Comparison of ENCODE assay signal across 33 cellular contexts in genomic region chr17:74471341-74471740, GRCh38. TPM values are rescaled to one million over a fixed set of nuclear protein-coding genes. Genes with fewer than 3 reads are reported as not detected.
DNase-seq lines count a peak whose midpoint lies in the region; ATAC-seq, FAIRE-seq and TF ChIP-seq lines count a peak whose summit lies in the region.
"Had no signal": no experiment of that assay in that cellular context is flagged by ENCODE, and none has a peak within 500 bp of the region (broad histone marks: within the 10 kb centered on the region; RNA-seq: fewer than 3 reads in every experiment).

No MANE protein-coding gene starts in this region.

- peaks cover 6% of the 10 kb centered on the region; the same call in 1 of the 2 replicates for H4K20me1 ChIP-seq in GM12878 (ENCODE audit: control insufficient read depth, insufficient read depth)

- in situ Hi-C loops in GM12878 (cut with MboI) = no loop called here

- intact Hi-C loops in activated CD4-positive, alpha-beta T cell treated with anti-CD3 and anti-CD28 coated beads, Interleukin-2, amount 10 ng/mL, durations not matched to agents 24 days and 14 days (cut with micrococcal nuclease) = no loop called here
- intact Hi-C loops in CD8-positive, alpha-beta T cell (cut with DNase I, micrococcal nuclease) = loop anchor here in 1 of 2 experiments (10.0 kb wide), 1 partner anchor 263 kb away; the partner anchor contains the start of gene RAB37
- intact Hi-C loops in GM12878 (cut with micrococcal nuclease; ENCODE audit: unreplicated experiment) = no loop called here
- intact Hi-C loops in left colon (cut with DNase I, micrococcal nuclease) = no loop called here

- TF ChIP-seq RAD21 in GM12878 (IDR thresholded peaks at IDR 0.05; ENCODE audit: insufficient read depth, low read depth, low read length) = no peak

- no peak for DNase-seq in activated CD4-positive, alpha-beta T cell treated with anti-CD3 and anti-CD28 coated beads, Interleukin-2, amount 10 ng/mL, durations not matched to agents 24 days and 14 days
- no peak for DNase-seq in activated CD4-positive, alpha-beta T cell treated with anti-CD3 and anti-CD28 coated beads for 48 hours
- no peak for DNase-seq in CD8-positive, alpha-beta T cell
- no peak for DNase-seq in GM12878 (ENCODE audit: low read depth, low spot score)
- DNase-seq in natural killer cell treated with Interleukin-12 subunit alpha and Interleukin-12 subunit beta and Interleukin-15 and Interleukin-18, amount 100 ng/mL, for 72 hours (ENCODE audit: low spot score) = no peak
- DNase-seq in HT-29 (ENCODE audit: low spot score) = no peak
- DNase-seq in left colon = no peak
- DNase-seq: activated CD4-positive, CD25-positive, alpha-beta regulatory T cell treated with anti-CD3 and anti-CD28 coated beads, Interleukin-2, amount 50 U/mL, for 72 hours; AML-193; CD4-positive, alpha-beta T cell; central memory CD4-positive, alpha-beta T cell; dermis blood vessel endothelial cell; DMS153; esophagus squamous epithelium; gastrocnemius medialis; left cardiac atrium; NCI-H1092 treated with DMSO at 0.1 percent for 48 hours; NCI-H187 treated with DMSO at 0.1 percent for 48 hours; NCI-H524 treated with DMSO at 0.1 percent for 48 hours; psoas muscle; SIG-M5; stimulated activated CD4-positive, alpha-beta T cell treated with anti-CD3 and anti-CD28 coated beads, Interleukin-4, amount 100 ng/mL, for 4 hours; stimulated activated naive B cell treated with anti-CD40 and anti-IgM and Interleukin-4, amounts not matched to agents 10 μg/mL and 1 μg/mL and 100 μg/mL, for 72 hours; testis; uterus had no signal

- peaks cover 57% of the 10 kb centered on the region for H3K36me3 Mint-ChIP-seq in activated CD4-positive, alpha-beta T cell treated with anti-CD3 and anti-CD28 coated beads, Interleukin-2, amount 10 ng/mL, durations not matched to agents 24 days and 14 days (ENCODE audit: low read depth)
- peaks cover 5% of the 10 kb centered on the region for H3K36me3 Mint-ChIP-seq in CD8-positive, alpha-beta T cell
- peaks cover 14% of the 10 kb centered on the region for H3K36me3 Mint-ChIP-seq in natural killer cell treated with Interleukin-12 subunit alpha and Interleukin-12 subunit beta and Interleukin-15 and Interleukin-18, amount 100 ng/mL, for 72 hours

- no peak overlapping the region for H3K27ac ChIP-seq in CD8-positive, alpha-beta T cell (ENCODE audit: low read depth, low read length)
- H3K27ac ChIP-seq in GM12878 (ENCODE audit: control insufficient read depth, insufficient read depth) = no peak overlapping the region
- H3K27ac ChIP-seq: esophagus squamous epithelium, gastrocnemius medialis, psoas muscle, testis, uterus had no signal

- no peak for TF ChIP-seq POLR2A in GM12878 (IDR thresholded peaks at IDR 0.05; ENCODE audit: low read depth, low read length)

- peak; percentile 27 for ATAC-seq in CD8-positive, alpha-beta T cell
- ATAC-seq in GM12878 (no peak), left colon (no peak), HG03469 (IDR thresholded peaks at IDR 0.05; ENCODE audit: unreplicated experiment) (no peak)
- ATAC-seq in natural killer cell treated with Interleukin-12 subunit alpha and Interleukin-12 subunit beta and Interleukin-15 and Interleukin-18, amount 100 ng/mL, for 72 hours = no peak
- ATAC-seq: gastrocnemius medialis; left cardiac atrium; psoas muscle; stimulated activated naive B cell treated with anti-CD40 and anti-IgM and Interleukin-4, amounts not matched to agents 10 μg/mL and 1 μg/mL and 100 μg/mL, for 72 hours had no signal

- no peak overlapping the region for H2AFZ ChIP-seq in GM12878 (ENCODE audit: control insufficient read depth, low read depth, low read length)

- H3K4me2 ChIP-seq in GM12878 (ENCODE audit: control insufficient read depth, insufficient read depth) = peak overlapping the region; percentile 36

- no peaks in the 10 kb centered on the region for H3K27me3 Mint-ChIP-seq in activated CD4-positive, alpha-beta T cell treated with anti-CD3 and anti-CD28 coated beads, Interleukin-2, amount 10 ng/mL, durations not matched to agents 24 days and 14 days
- no peaks in the 10 kb centered on the region for H3K27me3 Mint-ChIP-seq in CD8-positive, alpha-beta T cell (ENCODE audit: low read depth)
- no peaks in the 10 kb centered on the region for H3K27me3 Mint-ChIP-seq in natural killer cell treated with Interleukin-12 subunit alpha and Interleukin-12 subunit beta and Interleukin-15 and Interleukin-18, amount 100 ng/mL, for 72 hours
- H3K27me3 Mint-ChIP-seq: CD4-positive, alpha-beta T cell; IgD-negative memory B cell; memory B cell had no signal

- peak overlapping the region; percentile 30 for H3K4me3 Mint-ChIP-seq in activated CD4-positive, alpha-beta T cell treated with anti-CD3 and anti-CD28 coated beads, Interleukin-2, amount 10 ng/mL, durations not matched to agents 24 days and 14 days
- H3K4me3 Mint-ChIP-seq in CD8-positive, alpha-beta T cell = no peak overlapping the region
- H3K4me3 Mint-ChIP-seq in natural killer cell treated with Interleukin-12 subunit alpha and Interleukin-12 subunit beta and Interleukin-15 and Interleukin-18, amount 100 ng/mL, for 72 hours = peak overlapping the region; percentile 65
- H3K4me3 Mint-ChIP-seq: CD4-positive, alpha-beta T cell; memory B cell; stimulated activated naive B cell treated with anti-CD40 and anti-IgM and Interleukin-4, amounts not matched to agents 10 μg/mL and 1 μg/mL and 100 μg/mL, for 72 hours had no signal

- H3K9ac ChIP-seq in GM12878 (ENCODE audit: control insufficient read depth, insufficient read depth, low read length) = no peak overlapping the region

- FAIRE-seq in GM12878 (lab: Jason Lieb, UNC) = no peak
- FAIRE-seq: A204.1, endometrium, RCC 7860 had no signal

- SMC1A ChIA-PET in GM12878 (lab: Charles Lee; ENCODE audit: uncharacterized antibody, unreplicated experiment) = interaction anchor here (1.2 to 2.9 kb wide), 6 partner anchors 9 to 92 kb away, joined by 3 to 9 read pairs (median 6); no protein-coding TSS in a partner anchor

- peaks cover 52% of the 10 kb centered on the region for H3K4me1 Mint-ChIP-seq in activated CD4-positive, alpha-beta T cell treated with anti-CD3 and anti-CD28 coated beads, Interleukin-2, amount 10 ng/mL, durations not matched to agents 24 days and 14 days
- H3K4me1 Mint-ChIP-seq in CD8-positive, alpha-beta T cell (ENCODE audit: low read depth) = peaks cover 55% of the 10 kb centered on the region
- peaks cover 61 to 63% of the 10 kb centered on the region in 2 donors for H3K4me1 Mint-ChIP-seq in natural killer cell treated with Interleukin-12 subunit alpha and Interleukin-12 subunit beta and Interleukin-15 and Interleukin-18, amount 100 ng/mL, for 72 hours (ENCODE audit: low read depth in 2 of 2)

- WGBS in GM12878 (ENCODE audit: insufficient coverage, insufficient replicate concordance, low lambda C conversion rate, missing lambda C conversion rate) = 97% methylated on average over 3 of the region's 3 CpGs

- no peak overlapping the region for H3K4me3 ChIP-seq in CD8-positive, alpha-beta T cell (ENCODE audit: low read depth, low read length)
- peak overlapping the region; percentile 57 for H3K4me3 ChIP-seq in GM12878
- H3K4me3 ChIP-seq: esophagus squamous epithelium, gastrocnemius medialis, psoas muscle, testis, uterus had no signal

- peaks cover 8% of the 10 kb centered on the region for H3K9me3 Mint-ChIP-seq in activated CD4-positive, alpha-beta T cell treated with anti-CD3 and anti-CD28 coated beads, Interleukin-2, amount 10 ng/mL, durations not matched to agents 24 days and 14 days
- H3K9me3 Mint-ChIP-seq in CD8-positive, alpha-beta T cell = peaks cover 7% of the 10 kb centered on the region
- no peaks in the 10 kb centered on the region for H3K9me3 Mint-ChIP-seq in natural killer cell treated with Interleukin-12 subunit alpha and Interleukin-12 subunit beta and Interleukin-15 and Interleukin-18, amount 100 ng/mL, for 72 hours

- TF ChIP-seq EP300 in GM12878 (IDR thresholded peaks at IDR 0.05; ENCODE audit: borderline replicate concordance in 1 of 2, control insufficient read depth in 1 of 2, low read depth in 2 of 2, low read length in 2 of 2) = no peak

- RAD21 ChIA-PET in GM12878 (lab: Charles Lee; ENCODE audit: unreplicated experiment) = interaction anchor here (0.7 to 3.1 kb wide), 5 partner anchors 11 to 92 kb away, joined by 3 to 9 read pairs (median 7); no protein-coding TSS in a partner anchor

- peaks cover 5% of the 10 kb centered on the region for H3K9me3 ChIP-seq in CD8-positive, alpha-beta T cell (ENCODE audit: low read length)
- peaks cover 6% of the 10 kb centered on the region; the same call in 2 of the 3 replicates for H3K9me3 ChIP-seq in GM12878 (replicated peaks; ENCODE audit: control insufficient read depth, insufficient read depth, low read length)
- H3K9me3 ChIP-seq: gastrocnemius medialis, psoas muscle, testis, uterus had no signal

- POLR2A ChIA-PET in CD8-positive, alpha-beta T cell (lab: Charles Lee) = no interaction called here
- POLR2A ChIA-PET in GM12878 (lab: Charles Lee) = interaction anchor here (1.1 to 1.5 kb wide), 2 partner anchors 9 to 13 kb away, joined by 3 to 4 read pairs; no protein-coding TSS in a partner anchor

- H3K36me3 ChIP-seq in CD8-positive, alpha-beta T cell (ENCODE audit: insufficient read depth, low read length) = peaks cover 4% of the 10 kb centered on the region
- peaks cover 22 to 28% of the 10 kb centered on the region in 2 experiments for H3K36me3 ChIP-seq in GM12878 (ENCODE audit: control insufficient read depth in 2 of 2, insufficient read depth in 2 of 2, low read length in 1 of 2)
- H3K36me3 ChIP-seq: esophagus squamous epithelium, gastrocnemius medialis, uterus had no signal

- no peak for TF ChIP-seq CTCF in CD8-positive, alpha-beta T cell (IDR thresholded peaks at IDR 0.05)
- TF ChIP-seq CTCF in GM12878 (IDR thresholded peaks at IDR 0.05 in 2 of 3, conservative IDR thresholded peaks at IDR 0.05 in 1 of 3; ENCODE audit: control insufficient read depth in 2 of 3, extremely low read depth in 1 of 3, insufficient read depth in 1 of 3, low read depth in 3 of 3, low read length in 3 of 3) = no peak

- peaks cover 83% of the 10 kb centered on the region for H3K79me2 ChIP-seq in GM12878 (ENCODE audit: control insufficient read depth, insufficient read depth, low read length)

- CTCF ChIA-PET in CD8-positive, alpha-beta T cell (lab: Charles Lee) = interaction anchor here (0.7 to 1.7 kb wide), 5 partner anchors 13 to 103 kb away, joined by 3 to 5 read pairs (median 4); no protein-coding TSS in a partner anchor
- CTCF ChIA-PET in GM12878 (lab: Yijun Ruan, JAX) = interaction anchor here (0.5 to 6.5 kb wide), 11 partner anchors 11 to 320 kb away, joined by 3 to 50 read pairs (median 4); no protein-coding TSS in a partner anchor

- H3K27ac Mint-ChIP-seq in activated CD4-positive, alpha-beta T cell treated with anti-CD3 and anti-CD28 coated beads, Interleukin-2, amount 10 ng/mL, durations not matched to agents 24 days and 14 days = peak overlapping the region; percentile 59
- H3K27ac Mint-ChIP-seq in CD8-positive, alpha-beta T cell = peak overlapping the region; percentile 42
- H3K27ac Mint-ChIP-seq in natural killer cell treated with Interleukin-12 subunit alpha and Interleukin-12 subunit beta and Interleukin-15 and Interleukin-18, amount 100 ng/mL, for 72 hours = peak overlapping the region; percentile 84 to 97
- H3K27ac Mint-ChIP-seq: activated T-helper 2 cell treated with anti-CD3 and anti-CD28 coated beads, Interferon-gamma antibody, Interleukin-2, Interleukin-4, amounts not matched to agents 10 μg/mL and 5 μg/mL and 100 μg/mL, durations not matched to agents 14 hours and 24 hours and 36 hours; CD4-positive, alpha-beta T cell; memory B cell; stimulated activated naive B cell treated with anti-CD40 and anti-IgM and Interleukin-4, amounts not matched to agents 10 μg/mL and 1 μg/mL and 100 μg/mL, for 72 hours had no signal

- H3K27me3 ChIP-seq in CD8-positive, alpha-beta T cell (ENCODE audit: insufficient read depth, low read length) = no peaks in the 10 kb centered on the region
- no peaks in the 10 kb centered on the region for H3K27me3 ChIP-seq in GM12878 (replicated peaks in 1 of 2; ENCODE audit: control insufficient read depth in 2 of 2, insufficient read depth in 2 of 2, low read length in 1 of 2)
- H3K27me3 ChIP-seq: gastrocnemius medialis, testis, uterus had no signal

- H3K4me1 ChIP-seq in CD8-positive, alpha-beta T cell (ENCODE audit: insufficient read depth, low read length) = peaks cover 28% of the 10 kb centered on the region
- H3K4me1 ChIP-seq in GM12878 (ENCODE audit: control insufficient read depth, insufficient read depth, low read length) = 0 out of 2 replicates have a peak, but pooled peaks cover 2% of the 10 kb centered on the region
- H3K4me1 ChIP-seq: gastrocnemius medialis, psoas muscle, uterus had no signal

- BruUV-seq in GM12878 (replicated peaks; lab: Mats Ljungman, UMichigan) = TSS peak; percentile 4

RNA-seq across cellular contexts. Expression of gene CD300A, which starts 4.9 kb away (rescaled TPM):
- 14.9 and 15.3 TPM in 2 replicates for total RNA-seq in activated CD4-positive, alpha-beta T cell treated with anti-CD3 and anti-CD28 coated beads, Interleukin-2, amount 10 ng/mL, durations not matched to agents 24 days and 14 days
- total RNA-seq in CD8-positive, alpha-beta T cell = 1 to 10 TPM; 3.6 to 4.5 TPM
- total RNA-seq in GM12878 (2013; cell fraction: nucleolus; rRNA removed) = 149 and 159 TPM in 2 replicates
- total RNA-seq in GM12878 (2014; rRNA removed) (45.7 and 49.3 TPM in 2 replicates), GM12878 (2014; rRNA removed; fragmentation: Illumina TruSeq; extraction: Trizol) (36.1 and 37.5 TPM in 2 replicates), GM12878 (2021) (36.1 and 36.2 TPM in 2 replicates), left colon (1 to 10 TPM; 1.8 to 7.9 TPM)
- 34.4 TPM for polyA plus RNA-seq in GM12878 (2011; ENCODE audit: low read depth)
- polyA plus RNA-seq in GM12878 (2011; rRNA removed) (102 and 128 TPM in 2 replicates), GM12878 (2014; fragmentation: Illumina TruSeq; extraction: Trizol) (23.1 and 40.5 TPM in 2 replicates), GM12878 (2014; fragmentation: Nextera tagmentation; extraction: Ambion mirVana) (10 to 100 TPM; 10.6 to 12.1 TPM), GM12878 (2014; rRNA removed) (42.7 and 46.9 TPM in 2 replicates), GM12878 (2016; fragmentation: Nextera tagmentation; extraction: Ambion mirVana) (10 to 100 TPM; 28.6 to 32.1 TPM)
- 130 and 145 TPM in 2 replicates for polyA plus RNA-seq in GM12878 (2011; cell fraction: cytosol; rRNA removed)
- 95.3 and 166 TPM in 2 replicates for polyA plus RNA-seq in GM12878 (2011; cell fraction: nucleus; rRNA removed)
- 54.0 and 88.0 TPM in 2 replicates for polyA plus RNA-seq in GM12878 (2012)
- polyA minus RNA-seq in GM12878 (2011; rRNA and poly(A)+ RNA removed) = 88.1 and 138 TPM in 2 replicates
- 22.6 and 26.3 TPM in 2 replicates for polyA minus RNA-seq in GM12878 (2011; cell fraction: cytosol; rRNA and poly(A)+ RNA removed)
- polyA minus RNA-seq in GM12878 (2011; cell fraction: nucleus; rRNA and poly(A)+ RNA removed) = 20.8 and 25.6 TPM in 2 replicates
- total RNA-seq in natural killer cell treated with Interleukin-12 subunit alpha and Interleukin-12 subunit beta and Interleukin-15 and Interleukin-18, amount 100 ng/mL, for 72 hours = 10 to 100 TPM; 17.6 to 43.7 TPM
- not detected in 2 replicates for total RNA-seq in HT-29 (2014; rRNA removed; shearing (Covaris generic))
- total RNA-seq: dermis blood vessel endothelial cell, H4 had no signal

RNA-seq across cellular contexts. Expression of gene GPRC5C, which starts 39.5 kb away (rescaled TPM):
- 0.42 and 0.54 TPM in 2 replicates for total RNA-seq in activated CD4-positive, alpha-beta T cell treated with anti-CD3 and anti-CD28 coated beads, Interleukin-2, amount 10 ng/mL, durations not matched to agents 24 days and 14 days
- under 1 TPM in 1 of 2 experiments, not detected in 1; 0.33 TPM for total RNA-seq in CD8-positive, alpha-beta T cell
- total RNA-seq in GM12878 (2013; cell fraction: nucleolus; rRNA removed) = 3.2 and 3.6 TPM in 2 replicates
- total RNA-seq in GM12878 (2014; rRNA removed) = 0.16 and 0.73 TPM in 2 replicates
- total RNA-seq in GM12878 (2014; rRNA removed; fragmentation: Illumina TruSeq; extraction: Trizol) = 0.28 and 0.31 TPM in 2 replicates
- 0.36 and 0.58 TPM in 2 replicates for total RNA-seq in GM12878 (2021)
- polyA plus RNA-seq in GM12878 (2011; ENCODE audit: low read depth) = 0.91 TPM
- polyA plus RNA-seq in GM12878 (2011; rRNA removed) = 0.26 and 1.3 TPM in 2 replicates
- 1.2 and 1.5 TPM in 2 replicates for polyA plus RNA-seq in GM12878 (2011; cell fraction: cytosol; rRNA removed)
- polyA plus RNA-seq in GM12878 (2011; cell fraction: nucleus; rRNA removed) = 1.7 and 2.8 TPM in 2 replicates
- 1.9 and 2.1 TPM in 2 replicates for polyA plus RNA-seq in GM12878 (2012)
- 0.35 TPM in 1 of 2 replicates, not detected in the other for polyA plus RNA-seq in GM12878 (2014; fragmentation: Illumina TruSeq; extraction: Trizol)
- under 1 TPM in 1 of 2 experiments, not detected in 1; 0.04 TPM for polyA plus RNA-seq in GM12878 (2014; fragmentation: Nextera tagmentation; extraction: Ambion mirVana)
- 0.14 and 0.66 TPM in 2 replicates for polyA plus RNA-seq in GM12878 (2014; rRNA removed)
- under 1 TPM in 1 of 2 experiments, not detected in 1; 0.96 TPM for polyA plus RNA-seq in GM12878 (2016; fragmentation: Nextera tagmentation; extraction: Ambion mirVana)
- polyA minus RNA-seq in GM12878 (2011; rRNA and poly(A)+ RNA removed) = 0.37 and 1.3 TPM in 2 replicates
- 0.67 and 1.0 TPM in 2 replicates for polyA minus RNA-seq in GM12878 (2011; cell fraction: cytosol; rRNA and poly(A)+ RNA removed)
- 0.48 and 1.2 TPM in 2 replicates for polyA minus RNA-seq in GM12878 (2011; cell fraction: nucleus; rRNA and poly(A)+ RNA removed)
- under 1 TPM in 1 of 2 donors, not detected in 1; 0.25 TPM for total RNA-seq in natural killer cell treated with Interleukin-12 subunit alpha and Interleukin-12 subunit beta and Interleukin-15 and Interleukin-18, amount 100 ng/mL, for 72 hours
- 145 and 149 TPM in 2 replicates for total RNA-seq in HT-29 (2014; rRNA removed; shearing (Covaris generic))
- 100 to 1,000 TPM; 155 to 161 TPM for total RNA-seq in left colon
- total RNA-seq: CD4-positive, alpha-beta T cell had no signal

RNA-seq across cellular contexts. Expression of gene CD300LB, which starts 59.9 kb away (rescaled TPM):
- total RNA-seq in activated CD4-positive, alpha-beta T cell treated with anti-CD3 and anti-CD28 coated beads, Interleukin-2, amount 10 ng/mL, durations not matched to agents 24 days and 14 days = not detected in 2 replicates
- not detected for total RNA-seq in CD8-positive, alpha-beta T cell
- 0.38 and 0.47 TPM in 2 replicates for total RNA-seq in GM12878 (2013; cell fraction: nucleolus; rRNA removed)
- total RNA-seq in GM12878 (2014; rRNA removed) (0.38 and 0.56 TPM in 2 replicates), GM12878 (2014; rRNA removed; fragmentation: Illumina TruSeq; extraction: Trizol) (0.14 and 0.27 TPM in 2 replicates), GM12878 (2021) (0.08 and 0.23 TPM in 2 replicates), left colon (under 1 TPM; 0.12 to 0.25 TPM)
- 0.10 TPM for polyA plus RNA-seq in GM12878 (2011; ENCODE audit: low read depth)
- polyA plus RNA-seq in GM12878 (2011; rRNA removed) (0.56 and 0.57 TPM in 2 replicates), GM12878 (2014; fragmentation: Illumina TruSeq; extraction: Trizol) (0.17 and 0.24 TPM in 2 replicates), GM12878 (2014; fragmentation: Nextera tagmentation; extraction: Ambion mirVana) (not detected), GM12878 (2014; rRNA removed) (0.08 and 0.15 TPM in 2 replicates), GM12878 (2016; fragmentation: Nextera tagmentation; extraction: Ambion mirVana) (not detected)
- 0.90 and 1.0 TPM in 2 replicates for polyA plus RNA-seq in GM12878 (2011; cell fraction: cytosol; rRNA removed)
- 0.41 and 0.60 TPM in 2 replicates for polyA plus RNA-seq in GM12878 (2011; cell fraction: nucleus; rRNA removed)
- polyA plus RNA-seq in GM12878 (2012) = 0.29 and 0.30 TPM in 2 replicates
- 0.57 and 0.59 TPM in 2 replicates for polyA minus RNA-seq in GM12878 (2011; rRNA and poly(A)+ RNA removed)
- not detected in 2 replicates for polyA minus RNA-seq in GM12878 (2011; cell fraction: cytosol; rRNA and poly(A)+ RNA removed)
- 0.24 and 0.29 TPM in 2 replicates for polyA minus RNA-seq in GM12878 (2011; cell fraction: nucleus; rRNA and poly(A)+ RNA removed)
- total RNA-seq in natural killer cell treated with Interleukin-12 subunit alpha and Interleukin-12 subunit beta and Interleukin-15 and Interleukin-18, amount 100 ng/mL, for 72 hours = under 1 TPM; 0.17 to 0.39 TPM
- total RNA-seq in HT-29 (2014; rRNA removed; shearing (Covaris generic)) = not detected in 2 replicates
- total RNA-seq: activated T-helper 2 cell treated with anti-CD3 and anti-CD28 coated beads, Interferon-gamma antibody, Interleukin-2, Interleukin-4, amounts not matched to agents 10 μg/mL and 5 μg/mL and 100 μg/mL, durations not matched to agents 14 hours and 24 hours and 36 hours; dermis blood vessel endothelial cell; H4 had no signal
- polyA plus RNA-seq: IgD-negative memory B cell had no signal

Comparison
In these comparisons a context has a peak if more than half of its experiments do, and no peak if none do; other contexts are left out.
1. RNA of gene GPRC5C, which starts 39.5 kb away (total RNA-seq): 155 to 161 TPM in left colon and 145 to 149 TPM in HT-29; 0.42 to 0.54 TPM in activated CD4-positive, alpha-beta T cell treated with anti-CD3 and anti-CD28 coated beads, Interleukin-2, amount 10 ng/mL, durations not matched to agents 24 days and 14 days, 0.16 to 3.6 TPM in GM12878, 0.33 TPM in CD8-positive, alpha-beta T cell and 0.25 TPM in natural killer cell treated with Interleukin-12 subunit alpha and Interleukin-12 subunit beta and Interleukin-15 and Interleukin-18, amount 100 ng/mL, for 72 hours; every median in the first group is over 10 times any median in the second.
2. Peak in every context shown above with its lines, with median percentiles within 50 percentile points of each other: H3K27ac Mint-ChIP-seq.